28 cellular contexts compared by ENCODE assay signal in the genomic region with DNA sequence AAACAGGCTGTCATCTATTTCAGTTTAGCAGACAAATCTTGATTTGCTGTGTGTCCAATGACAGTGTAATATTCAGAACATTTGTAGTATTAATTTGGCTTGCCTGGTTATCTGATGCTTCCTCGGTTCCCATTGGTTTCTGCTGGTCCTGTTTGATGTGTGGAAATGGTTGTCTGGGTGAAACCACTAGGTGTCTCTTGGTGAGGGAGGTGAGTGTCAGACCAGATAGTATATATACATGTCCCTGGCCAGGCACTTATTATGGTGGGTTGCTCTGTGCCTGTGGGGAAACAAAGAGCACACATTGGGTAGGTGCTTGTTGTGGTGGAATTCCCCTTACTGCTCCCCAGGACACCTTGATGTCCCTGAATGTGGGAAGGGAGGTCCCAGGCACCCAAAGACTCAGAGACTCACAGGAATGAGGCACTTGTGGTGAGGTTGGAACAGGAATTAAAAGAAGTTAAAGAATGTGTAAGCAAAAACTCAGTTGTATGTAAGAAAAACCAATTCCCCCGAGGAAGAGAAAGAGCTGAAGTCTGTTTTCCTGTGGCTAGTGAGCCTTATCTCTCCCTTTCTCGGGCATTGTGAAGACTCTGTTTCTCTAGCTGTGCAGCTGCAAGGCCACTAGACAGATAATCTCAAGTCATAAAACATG.
DNase-seq lines count a peak whose midpoint lies in the region; ATAC-seq and TF ChIP-seq lines count a peak whose summit lies in the region.
"Had no signal": no experiment of that assay in that cellular context is flagged by ENCODE, and none has a peak within 500 bp of the region (broad histone marks: within the 10 kb centered on the region; RNA-seq: fewer than 3 reads in every experiment).

No MANE protein-coding gene starts in this region.

- no peak for ATAC-seq in activated naive CD4-positive, alpha-beta T cell treated with anti-CD3 and anti-CD28 coated beads, Interleukin-2, amount 50 U/mL, for 72 hours
- ATAC-seq: activated T-cell treated with anti-CD3 and anti-CD28 coated beads, Interleukin-2, amount 50 U/mL, for 72 hours; gastrocnemius medialis; stimulated activated naive CD8-positive, alpha-beta T cell treated with anti-CD3 and anti-CD28 coated beads, Interleukin-15, Interleukin-2, amounts not matched to agents 100 U/mL and 50 U/mL, for 24 hours had no signal

- H3K4me3 ChIP-seq in GM12865 (ENCODE audit: low read depth, low read length), result no peak overlapping the region
- H3K4me3 ChIP-seq in Jurkat, Clone E6-1 (ENCODE audit: low read length), result no peak overlapping the region
- H3K4me3 ChIP-seq: adrenal gland, esophagus muscularis mucosa, gastrocnemius medialis, left ventricle myocardium inferior, prostate gland, thoracic aorta, uterus had no signal

- DNase-seq in GM12865 (ENCODE audit: low read depth) (peak; percentile 5), astrocyte of the hippocampus (ENCODE audit: low read depth, low spot score) (peak; percentile 56), iris pigment epithelial cell (ENCODE audit: low read depth) (peak; percentile 49), glomerular visceral epithelial cell (ENCODE audit: extremely low spot score) (no peak), COR-L47 (lab: John Stamatoyannopoulos, UW) (no peak)
- peak; percentile 1 for DNase-seq in Jurkat, Clone E6-1 (ENCODE audit: low read depth, low spot score)
- no peak for DNase-seq in activated CD4-positive, alpha-beta T cell treated with anti-CD3 and anti-CD28 coated beads, Interleukin-2, amount 50 U/mL, for 1 hour
- DNase-seq in activated naive CD4-positive, alpha-beta T cell treated with anti-CD3 and anti-CD28 coated beads, Interleukin-2, amount 50 U/mL, for 72 hours (ENCODE audit: low spot score in 2 of 2), result no peak
- DNase-seq: activated CD4-positive, alpha-beta T cell treated with anti-CD3 and anti-CD28 coated beads, Interleukin-2, amount 10 ng/mL, durations not matched to agents 24 days and 14 days; activated naive CD4-positive, alpha-beta T cell; activated T-cell treated with anti-CD3 and anti-CD28 coated beads, Interleukin-2, amount 50 U/mL, for 72 hours; adrenal gland; CD4-positive, CD25-positive, alpha-beta regulatory T cell; DMS 273 treated with DMSO at 0.1 percent for 48 hours; gastrocnemius medialis; hippocampal formation; left ventricle myocardium inferior; MV-4-11; NCI-H2171; NCI-H510A; SHP77; stimulated activated naive CD8-positive, alpha-beta T cell treated with anti-CD3 and anti-CD28 coated beads, Interleukin-15, Interleukin-2, amounts not matched to agents 100 U/mL and 50 U/mL, for 24 hours; SW 1271; T-helper 9 cell; uterus had no signal

- peaks cover 20 to 22% of the 10 kb centered on the region in 2 donors for H3K9me3 Mint-ChIP-seq in activated naive CD4-positive, alpha-beta T cell treated with anti-CD3 and anti-CD28 coated beads, Interleukin-2, amount 50 U/mL, for 72 hours

- no peaks in the 10 kb centered on the region for H3K36me3 Mint-ChIP-seq in activated naive CD4-positive, alpha-beta T cell treated with anti-CD3 and anti-CD28 coated beads, Interleukin-2, amount 50 U/mL, for 72 hours
- H3K36me3 Mint-ChIP-seq: CD4-positive, CD25-positive, alpha-beta regulatory T cell had no signal

- no peak overlapping the region for H3K27ac Mint-ChIP-seq in activated naive CD4-positive, alpha-beta T cell treated with anti-CD3 and anti-CD28 coated beads, Interleukin-2, amount 50 U/mL, for 72 hours
- H3K27ac Mint-ChIP-seq: activated CD4-positive, alpha-beta T cell treated with anti-CD3 and anti-CD28 coated beads, Interleukin-2, amount 10 ng/mL, durations not matched to agents 24 days and 14 days; activated T-cell treated with anti-CD3 and anti-CD28 coated beads, Interleukin-2, amount 50 U/mL, for 72 hours; CD4-positive, CD25-positive, alpha-beta regulatory T cell had no signal

- TF ChIP-seq CTCF in GM12865 (IDR thresholded peaks at IDR 0.05; ENCODE audit: insufficient read depth, low read depth, low read length, missing control alignments), result peak; percentile 1

Comparison
In these comparisons a context has a peak if more than half of its experiments do, and no peak if none do; other contexts are left out.
1. DNase-seq: peak in GM12865 (single experiment), Jurkat, Clone E6-1 (single experiment), astrocyte of the hippocampus (single experiment) and iris pigment epithelial cell (single experiment); none in glomerular visceral epithelial cell (single experiment), activated CD4-positive, alpha-beta T cell treated with anti-CD3 and anti-CD28 coated beads, Interleukin-2, amount 50 U/mL, for 1 hour (single experiment), activated naive CD4-positive, alpha-beta T cell treated with anti-CD3 and anti-CD28 coated beads, Interleukin-2, amount 50 U/mL, for 72 hours (0 of 2) and COR-L47 (single experiment).